28 cellular contexts compared by ENCODE assay signal in genomic region chr13:69300131-69300530, GRCh38.
"Had no signal": no experiment of that assay in that cellular context is flagged by ENCODE, and none has a peak within 500 bp of the region (broad histone marks: within the 10 kb centered on the region; RNA-seq: fewer than 3 reads in every experiment).

No MANE protein-coding gene starts in this region.

- ATAC-seq: activated CD4-positive, CD25-positive, alpha-beta regulatory T cell treated with anti-CD3 and anti-CD28 coated beads, Interleukin-2, amount 50 U/mL, for 24 hours; activated CD8-positive, alpha-beta T cell treated with anti-CD3 and anti-CD28 coated beads for 36 hours; activated T-cell treated with anti-CD3 and anti-CD28 coated beads, Interleukin-2, amount 50 U/mL, for 4 hours; activated T-helper 17 cell treated with anti-CD3 and anti-CD28 coated beads, Interleukin-2, amount 50 U/mL, for 72 hours; esophagus mucosa had no signal

- H3K36me3 ChIP-seq: brain microvascular endothelial cell, WERI-Rb-1 had no signal

- H3K27me3 ChIP-seq: brain microvascular endothelial cell had no signal

- DNase-seq: activated B cell treated with CpG ODN at 0.5 μM for 24 hours; activated CD4-positive, alpha-beta T cell treated with anti-CD3 and anti-CD28 coated beads for 48 hours; activated CD4-positive, alpha-beta T cell treated with anti-CD3 and anti-CD28 coated beads, Interleukin-2, amount 50 U/mL, for 1 hour; activated CD4-positive, alpha-beta T cell treated with anti-CD3 and anti-CD28 coated beads, Interleukin-2, amount 50 U/mL, for 48 hours; activated CD8-positive, alpha-beta memory T cell treated with anti-CD3 and anti-CD28 coated beads for 24 hours; activated CD8-positive, alpha-beta T cell treated with anti-CD3 and anti-CD28 coated beads for 36 hours; activated effector memory CD4-positive, alpha-beta T cell treated with Interleukin-2 at 50 U/mL for 16 hours; activated gamma-delta T cell treated with Interleukin-2 at 50 U/mL for 16 hours; activated naive CD4-positive, alpha-beta T cell treated with anti-CD3 and anti-CD28 coated beads, Interleukin-2, amount 50 U/mL, for 16 hours; activated naive CD4-positive, alpha-beta T cell treated with Interleukin-2 at 50 U/mL for 16 hours; activated T-cell treated with anti-CD3 and anti-CD28 coated beads, Interleukin-2, amount 50 U/mL, for 4 hours; amniotic stem cell; anterior cingulate cortex; brain microvascular endothelial cell; dorsolateral prefrontal cortex; effector memory CD4-positive, alpha-beta T cell; endodermal cell; foreskin fibroblast; head of caudate nucleus; T1000; WERI-Rb-1 had no signal

- FAIRE-seq: astrocyte, bronchial epithelial cell, frontal cortex had no signal

- H3K27ac ChIP-seq: brain microvascular endothelial cell, coronary artery, dorsolateral prefrontal cortex, WERI-Rb-1 had no signal

- H3K4me3 ChIP-seq: coronary artery, dorsolateral prefrontal cortex had no signal
